Comparison of ENCODE assay signal across 21 cellular contexts in the genomic region with DNA sequence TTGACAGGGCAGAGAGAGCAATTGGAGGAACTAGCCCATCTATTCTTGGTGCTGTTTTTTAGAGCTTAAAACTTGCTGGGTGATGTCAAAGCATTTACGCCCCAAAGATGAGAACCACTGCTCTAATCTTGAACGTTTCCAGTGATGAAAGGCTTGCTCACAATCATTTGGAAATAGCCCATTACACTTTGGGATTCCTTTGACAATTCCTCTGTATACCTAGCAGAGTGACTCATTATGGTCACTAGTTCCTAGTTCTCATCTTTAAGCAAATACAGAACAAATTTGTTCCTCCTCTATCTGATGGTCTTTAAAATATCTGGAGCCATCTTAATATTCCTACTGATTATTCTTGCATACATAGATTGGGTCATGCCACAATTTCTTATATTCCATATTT.
A peak's percentile ranks its signal among the peaks of the same experiment; 100 is the strongest.
DNase-seq lines count a peak whose midpoint lies in the region; FAIRE-seq and TF ChIP-seq lines count a peak whose summit lies in the region.
"Had no signal": no experiment of that assay in that cellular context is flagged by ENCODE, and none has a peak within 500 bp of the region (broad histone marks: within the 10 kb centered on the region; RNA-seq: fewer than 3 reads in every experiment).

No MANE protein-coding gene starts in this region.

- DNase-seq in LHCN-M2 (ENCODE audit: low read depth) (peak; percentile 14), astrocyte (ENCODE audit: low read depth) (peak; percentile 45), glomerular visceral epithelial cell (ENCODE audit: extremely low spot score) (peak; percentile 5), retina (no peak), NCI-H524 treated with DMSO at 0.1 percent for 48 hours (lab: John Stamatoyannopoulos, UW) (no peak)
- DNase-seq in activated CD4-positive, alpha-beta T cell treated with anti-CD3 and anti-CD28 coated beads for 4 hours = no peak
- DNase-seq in activated naive CD4-positive, alpha-beta T cell treated with anti-CD3 and anti-CD28 coated beads for 36 hours = no peak
- DNase-seq: Caco-2; CD8-positive, alpha-beta T cell; KG1; NCI-H1048; NCI-H1417; NCI-H1694; NCI-H2081; NCI-H2227 treated with DMSO at 0.1 percent for 48 hours; NCI-H69; SJCRH30 had no signal

- H3K27me3 Mint-ChIP-seq in astrocyte (ENCODE audit: low read depth, unreplicated experiment) = no peaks in the 10 kb centered on the region
- H3K27me3 Mint-ChIP-seq in activated naive CD4-positive, alpha-beta T cell treated with anti-CD3 and anti-CD28 coated beads for 36 hours (ENCODE audit: low read depth) = no peaks in the 10 kb centered on the region
- H3K27me3 Mint-ChIP-seq: B cell had no signal

- H3K9me3 Mint-ChIP-seq in astrocyte (ENCODE audit: unreplicated experiment) = no peaks in the 10 kb centered on the region
- H3K9me3 Mint-ChIP-seq in activated naive CD4-positive, alpha-beta T cell treated with anti-CD3 and anti-CD28 coated beads for 36 hours = peaks cover 6% of the 10 kb centered on the region

- no peak overlapping the region for H3K27ac ChIP-seq in astrocyte (ENCODE audit: low read depth, low read length)
- H3K27ac ChIP-seq: C4-2B, SJCRH30 had no signal

- H3K4me1 Mint-ChIP-seq in astrocyte (ENCODE audit: low read depth, unreplicated experiment) = peaks cover 8% of the 10 kb centered on the region
- no peaks in the 10 kb centered on the region for H3K4me1 Mint-ChIP-seq in activated naive CD4-positive, alpha-beta T cell treated with anti-CD3 and anti-CD28 coated beads for 36 hours (ENCODE audit: low read depth)
- H3K4me1 Mint-ChIP-seq: B cell had no signal

- no peaks in the 10 kb centered on the region for H3K4me1 ChIP-seq in astrocyte (ENCODE audit: insufficient read depth, low read length)
- H3K4me1 ChIP-seq: Caco-2, SJCRH30 had no signal

- no peak overlapping the region for H2AFZ ChIP-seq in astrocyte (ENCODE audit: low read depth, low read length)
- H2AFZ ChIP-seq: GM23338 had no signal

- H3K4me3 Mint-ChIP-seq in astrocyte (ENCODE audit: unreplicated experiment) = no peak overlapping the region
- H3K4me3 Mint-ChIP-seq in activated naive CD4-positive, alpha-beta T cell treated with anti-CD3 and anti-CD28 coated beads for 36 hours = no peak overlapping the region
- H3K4me3 Mint-ChIP-seq: B cell; CD8-positive, alpha-beta T cell; GM23338 had no signal

- no peak for FAIRE-seq in astrocyte (lab: Jason Lieb, UNC)
- FAIRE-seq: G401.6 had no signal

- CTCF ChIA-PET in activated naive CD4-positive, alpha-beta T cell treated with anti-CD3 and anti-CD28 coated beads for 36 hours (lab: Charles Lee) = no interaction called here

- no peaks in the 10 kb centered on the region for H3K36me3 Mint-ChIP-seq in astrocyte (ENCODE audit: low read depth, unreplicated experiment)
- no peaks in the 10 kb centered on the region for H3K36me3 Mint-ChIP-seq in activated naive CD4-positive, alpha-beta T cell treated with anti-CD3 and anti-CD28 coated beads for 36 hours (ENCODE audit: low read depth)
- H3K36me3 Mint-ChIP-seq: CD8-positive, alpha-beta T cell had no signal

- no peaks in the 10 kb centered on the region for H3K27me3 ChIP-seq in astrocyte (ENCODE audit: insufficient read depth, low read length)
- H3K27me3 ChIP-seq: SJCRH30 had no signal

- intact Hi-C loops in activated naive CD4-positive, alpha-beta T cell treated with anti-CD3 and anti-CD28 coated beads for 36 hours (cut with micrococcal nuclease) = no loop called here

- peaks cover 36% of the 10 kb centered on the region for H4K20me1 ChIP-seq in astrocyte (ENCODE audit: insufficient read depth, low read length)

- H3K4me2 ChIP-seq in astrocyte (ENCODE audit: low read length) = no peak overlapping the region

- H3K27ac Mint-ChIP-seq in astrocyte (ENCODE audit: unreplicated experiment) = no peak overlapping the region
- H3K27ac Mint-ChIP-seq in activated naive CD4-positive, alpha-beta T cell treated with anti-CD3 and anti-CD28 coated beads for 36 hours = no peak overlapping the region
- H3K27ac Mint-ChIP-seq: B cell; CD8-positive, alpha-beta T cell; GM23338 had no signal

- no peak overlapping the region for H3K9ac ChIP-seq in astrocyte (ENCODE audit: low read length)

- H3K4me3 ChIP-seq in astrocyte (ENCODE audit: insufficient read depth, low read depth, low read length) = no peak overlapping the region
- H3K4me3 ChIP-seq: GM23338, SJCRH30 had no signal

- H3K9me3 ChIP-seq in astrocyte (ENCODE audit: insufficient read depth, low read depth, low read length) = no peaks in the 10 kb centered on the region
- H3K9me3 ChIP-seq: SJCRH30 had no signal

- peaks cover 16% of the 10 kb centered on the region for H3K79me2 ChIP-seq in astrocyte (ENCODE audit: insufficient read depth, low read length)

- H3K36me3 ChIP-seq in astrocyte (ENCODE audit: insufficient read depth, low read length) = no peaks in the 10 kb centered on the region
- H3K36me3 ChIP-seq: SJCRH30 had no signal

- TF ChIP-seq CTCF in astrocyte (IDR thresholded peaks at IDR 0.05; ENCODE audit: insufficient read depth, low read depth, low read length) = no peak

Comparison
In these comparisons a context has a peak if more than half of its experiments do, and no peak if none do; other contexts are left out.
1. DNase-seq: peak in LHCN-M2 (single experiment), astrocyte (single experiment) and glomerular visceral epithelial cell (single experiment); none in retina (single experiment), activated CD4-positive, alpha-beta T cell treated with anti-CD3 and anti-CD28 coated beads for 4 hours (0 of 2), NCI-H524 treated with DMSO at 0.1 percent for 48 hours (single experiment) and activated naive CD4-positive, alpha-beta T cell treated with anti-CD3 and anti-CD28 coated beads for 36 hours (single experiment).